ENCODE assay signal across 11 cellular contexts in genomic region chr18:74281639-74282358, GRCh38. TPM values are rescaled to one million over a fixed set of nuclear protein-coding genes. Genes with fewer than 3 reads are reported as not detected.
DNase-seq lines count a peak whose midpoint lies in the region; FAIRE-seq and TF ChIP-seq lines count a peak whose summit lies in the region.
"Had no signal": no experiment of that assay in that cellular context is flagged by ENCODE, and none has a peak within 500 bp of the region (broad histone marks: within the 10 kb centered on the region; RNA-seq: fewer than 3 reads in every experiment).

No MANE protein-coding gene starts in this region.

- H3F3A ChIP-seq in OCI-LY1 (ENCODE audit: insufficient read depth, low read length): no peaks in the 10 kb centered on the region

- H2AFZ ChIP-seq in OCI-LY1 (ENCODE audit: low read length): no peak overlapping the region

- H3K4me2 ChIP-seq in OCI-LY1 (ENCODE audit: low read length): peak overlapping the region; percentile 41; the same call in 1 of the 2 replicates

- H3K4me3 Mint-ChIP-seq in glutamatergic neuron (ENCODE audit: unreplicated experiment): peak overlapping the region; percentile 74

- peak overlapping the region; percentile 36 for H3K9ac ChIP-seq in OCI-LY1 (ENCODE audit: low read length)

- TF ChIP-seq POLR2A in prostate gland (IDR thresholded peaks at IDR 0.05): no peak

- H3K9me3 Mint-ChIP-seq in glutamatergic neuron (ENCODE audit: unreplicated experiment): peaks cover 16% of the 10 kb centered on the region

- H3K9me2 ChIP-seq in OCI-LY1 (ENCODE audit: low read depth, low read length): no peaks in the 10 kb centered on the region

- peak overlapping the region; percentile 95 for H3K27ac ChIP-seq in OCI-LY1 (ENCODE audit: low read depth, low read length, poor library complexity, severe bottlenecking)
- peak overlapping the region; percentile 29 to 48 for H3K27ac ChIP-seq in prostate gland

- H3K36me3 ChIP-seq in OCI-LY1 (ENCODE audit: insufficient read depth, low read length) (peaks cover 19% of the 10 kb centered on the region), prostate gland (no peaks in the 10 kb centered on the region)

- H3K4me1 ChIP-seq in OCI-LY1 (ENCODE audit: insufficient read depth, low read length, severe bottlenecking) (peaks cover 59% of the 10 kb centered on the region), prostate gland (replicated peaks) (peaks cover 14% of the 10 kb centered on the region)

- no peak overlapping the region for H3K4me3 ChIP-seq in OCI-LY1 (ENCODE audit: low read depth, low read length, poor library complexity, severe bottlenecking)
- H3K4me3 ChIP-seq in prostate gland: no peak overlapping the region

- FAIRE-seq in frontal cortex (lab: Jason Lieb, UNC): no peak

- H3K36me3 Mint-ChIP-seq in glutamatergic neuron (ENCODE audit: unreplicated experiment): no peaks in the 10 kb centered on the region

- H3K4me1 Mint-ChIP-seq in glutamatergic neuron (ENCODE audit: low read depth, unreplicated experiment): peaks cover 48% of the 10 kb centered on the region

- TF ChIP-seq CTCF in OCI-LY1 (IDR thresholded peaks at IDR 0.05; ENCODE audit: low read length) (no peak), glutamatergic neuron (IDR thresholded peaks at IDR 0.05; ENCODE audit: partially characterized antibody, unreplicated experiment) (no peak), prostate gland (IDR thresholded peaks at IDR 0.05) (no peak)

- intact Hi-C loops in prostate gland (cut with DNase I): no loop called here

- peaks cover 33% of the 10 kb centered on the region for H3K79me2 ChIP-seq in OCI-LY1 (ENCODE audit: insufficient read depth, low read length)

- 83% methylated on average over 5 of the region's 5 CpGs for WGBS in prostate gland

- H3K27me3 ChIP-seq in OCI-LY1 (ENCODE audit: insufficient read depth, low read length) (no peaks in the 10 kb centered on the region), prostate gland (replicated peaks; ENCODE audit: insufficient read depth) (no peaks in the 10 kb centered on the region)

- peak overlapping the region; percentile 92 for H3K27ac Mint-ChIP-seq in glutamatergic neuron (ENCODE audit: unreplicated experiment)

- H3K9me3 ChIP-seq in OCI-LY1 (ENCODE audit: low read length) (no peaks in the 10 kb centered on the region; the same call in 1 of the 2 replicates), prostate gland (no peaks in the 10 kb centered on the region)

- no peaks in the 10 kb centered on the region for H4K20me1 ChIP-seq in OCI-LY1 (ENCODE audit: insufficient read depth, low read length)

- peaks cover 24% of the 10 kb centered on the region for H3K27me3 Mint-ChIP-seq in glutamatergic neuron (ENCODE audit: unreplicated experiment)

- DNase-seq in GF-D8 (lab: John Stamatoyannopoulos, UW): peak; percentile 4
- DNase-seq in glutamatergic neuron: no peak
- DNase-seq in prostate gland (ENCODE audit: low spot score): no peak
- no peak for DNase-seq in putamen (ENCODE audit: low spot score)
- DNase-seq in NOMO-1 treated with DMSO at 0.1 percent for 48 hours (lab: John Stamatoyannopoulos, UW; ENCODE audit: unreplicated experiment): no peak
- no peak for DNase-seq in frontal cortex (ENCODE audit: low spot score in 2 of 2)
- DNase-seq in cerebellar nuclear complex (lab: John Stamatoyannopoulos, UW): no peak
- DNase-seq: activated CD4-positive, CD25-positive, alpha-beta regulatory T cell; stimulated activated CD4-positive, alpha-beta T cell treated with anti-CD3 and anti-CD28 coated beads, Interleukin-4, amount 100 ng/mL, for 4 hours had no signal

RNA-seq across cellular contexts. Expression of gene CYB5A, which starts 10.0 kb away (rescaled TPM):
- total RNA-seq in glutamatergic neuron (ENCODE audit: unreplicated experiment) (28.3 TPM), prostate gland (100 to 1,000 TPM in 1 of 2 donors, 10 to 100 TPM in 1; 76.6 to 144 TPM), frontal cortex (9.0 TPM)

RNA-seq across cellular contexts. Expression of gene C18orf63, which starts 33.8 kb away (rescaled TPM):
- total RNA-seq in glutamatergic neuron (ENCODE audit: unreplicated experiment) (not detected), prostate gland (1 to 10 TPM in 1 of 2 donors, not detected in 1; 4.7 TPM), frontal cortex (not detected)
- total RNA-seq: kidney epithelial cell had no signal
